Comparison of ENCODE assay signal across 21 cellular contexts in genomic region chr2:217621391-217621801, GRCh38.
A peak's percentile ranks its signal among the peaks of the same experiment; 100 is the strongest.
DNase-seq lines count a peak whose midpoint lies in the region; TF ChIP-seq lines count a peak whose summit lies in the region.
"Had no signal": no experiment of that assay in that cellular context is flagged by ENCODE, and none has a peak within 500 bp of the region (broad histone marks: within the 10 kb centered on the region; RNA-seq: fewer than 3 reads in every experiment).

No MANE protein-coding gene starts in this region.

- no CpG with 5 or more reads among the region's 2 CpGs for whole genome bisulfite sequencing in mesendoderm (ENCODE audit: extremely low coverage, insufficient coverage, low lambda C conversion rate)
- 74 to 77% methylated on average over 2 of the region's 2 CpGs for WGBS in sigmoid colon, 2 donors

- H3K4me3 Mint-ChIP-seq in Caco-2 (ENCODE audit: unreplicated experiment) = no peak overlapping the region
- H3K4me3 Mint-ChIP-seq in brain = no peak overlapping the region
- H3K4me3 Mint-ChIP-seq in Calu3 (ENCODE audit: low read depth, unreplicated experiment) = no peak overlapping the region
- H3K4me3 Mint-ChIP-seq: activated CD4-positive, alpha-beta memory T cell treated with anti-CD3 and anti-CD28 coated beads, Interleukin-2, amount 10 ng/mL, durations not matched to agents 7 days and 5 days; effector memory CD8-positive, alpha-beta T cell; naive B cell; T-cell had no signal

- H3K9me3 ChIP-seq in Caco-2 (no peaks in the 10 kb centered on the region), sigmoid colon (no peaks in the 10 kb centered on the region)
- H3K9me3 ChIP-seq: esophagus muscularis mucosa, SJSA1, upper lobe of left lung had no signal

- no peak overlapping the region for H3K4ac ChIP-seq in mesendoderm (ENCODE audit: low read depth, low read length)

- H3K9ac ChIP-seq in mesendoderm (ENCODE audit: low read length) = no peak overlapping the region

- H2BK15ac ChIP-seq in mesendoderm (replicated peaks; ENCODE audit: low read depth) = no peak overlapping the region

- TF ChIP-seq POLR2A in sigmoid colon (IDR thresholded peaks at IDR 0.05) = no peak
- TF ChIP-seq POLR2A in erythroblast (IDR thresholded peaks at IDR 0.05; ENCODE audit: low read length) = no peak

- no TSS peak for BruUV-seq in Caco-2 (replicated peaks; lab: Mats Ljungman, UMichigan)
- no TSS peak for BruUV-seq in Calu3 (replicated peaks; lab: Mats Ljungman, UMichigan)

- H3K4me1 Mint-ChIP-seq in Caco-2 (ENCODE audit: low read depth, unreplicated experiment) = peaks cover 16% of the 10 kb centered on the region
- peaks cover 87% of the 10 kb centered on the region for H3K4me1 Mint-ChIP-seq in brain
- no peaks in the 10 kb centered on the region for H3K4me1 Mint-ChIP-seq in Calu3 (ENCODE audit: low read depth, unreplicated experiment)
- H3K4me1 Mint-ChIP-seq: activated CD4-positive, alpha-beta memory T cell treated with anti-CD3 and anti-CD28 coated beads, Interleukin-2, amount 10 ng/mL, durations not matched to agents 7 days and 5 days; naive B cell; T-cell had no signal

- H3K27ac Mint-ChIP-seq in Caco-2 (ENCODE audit: unreplicated experiment) (peak overlapping the region; percentile 87), brain (peak overlapping the region in 3 of 5 experiments; percentile 4 to 98 (median 97)), Calu3 (ENCODE audit: unreplicated experiment) (no peak overlapping the region)
- H3K27ac Mint-ChIP-seq: activated CD4-positive, alpha-beta memory T cell treated with anti-CD3 and anti-CD28 coated beads, Interleukin-2, amount 10 ng/mL, durations not matched to agents 7 days and 5 days; effector memory CD8-positive, alpha-beta T cell; naive B cell; T-cell had no signal

- POLR2A ChIA-PET in Caco-2 (lab: Charles Lee) = no interaction called here

- no peak overlapping the region for H2BK120ac ChIP-seq in mesendoderm (ENCODE audit: low read depth, low read length)

- H3K56ac ChIP-seq in mesendoderm (ENCODE audit: low read length) = no peak overlapping the region

- no peak overlapping the region for H4K5ac ChIP-seq in mesendoderm (ENCODE audit: low read length)

- H3K79me1 ChIP-seq in mesendoderm (ENCODE audit: low read length) = no peaks in the 10 kb centered on the region

- H3K4me3 ChIP-seq in Caco-2 (ENCODE audit: low read depth, low read length) (no peak overlapping the region), mesendoderm (ENCODE audit: low read length) (no peak overlapping the region), sigmoid colon (no peak overlapping the region)
- H3K4me3 ChIP-seq: esophagus muscularis mucosa, SJSA1, upper lobe of left lung had no signal

- CTCF ChIA-PET in Caco-2 (lab: Charles Lee) (interaction anchor here (1.9 kb wide), 1 partner anchor 29 kb away, joined by 10 read pairs; no protein-coding TSS in a partner anchor), Calu3 (lab: Charles Lee) (no interaction called here)

- DNase-seq in Caco-2 = no peak
- DNase-seq in mesendoderm = no peak
- no peak for DNase-seq in sigmoid colon
- no peak for DNase-seq in erythroblast (lab: John Stamatoyannopoulos, UW)
- no peak for DNase-seq in Calu3
- no peak for DNase-seq in posterior cingulate gyrus
- DNase-seq in NCI-H1092 treated with DMSO at 0.1 percent for 48 hours (lab: John Stamatoyannopoulos, UW) = no peak
- DNase-seq: activated CD4-positive, alpha-beta memory T cell treated with anti-CD3 and anti-CD28 coated beads, Interleukin-2, amount 10 ng/mL, durations not matched to agents 7 days and 5 days; activated CD4-positive, CD25-positive, alpha-beta regulatory T cell treated with anti-CD3 and anti-CD28 coated beads, Interleukin-2, amount 50 U/mL, for 72 hours; activated gamma-delta T cell; effector memory CD8-positive, alpha-beta T cell; Kasumi-1; naive B cell; NCI-H1694; NCI-H524; T-cell; upper lobe of left lung had no signal

- H3K27ac ChIP-seq in mesendoderm (ENCODE audit: low read depth, low read length) (peak overlapping the region; percentile 71), sigmoid colon (peak overlapping the region in 3 of 4 donors; percentile 80 to 92 (median 81))
- H3K27ac ChIP-seq: SJSA1, upper lobe of left lung had no signal

- TF ChIP-seq CTCF in Caco-2 (IDR thresholded peaks at IDR 0.05; ENCODE audit: insufficient read depth in 1 of 2, low read depth in 1 of 2, low read length in 1 of 2, severe bottlenecking in 1 of 2, unreplicated experiment in 1 of 2) (no peak), brain (conservative IDR thresholded peaks at IDR 0.05) (no peak), sigmoid colon (IDR thresholded peaks at IDR 0.05) (no peak), Calu3 (IDR thresholded peaks at IDR 0.05; ENCODE audit: unreplicated experiment) (no peak)

- no peaks in the 10 kb centered on the region for H3K27me3 ChIP-seq in Caco-2 (replicated peaks; ENCODE audit: control insufficient read depth, insufficient read depth, low read length)
- H3K27me3 ChIP-seq in mesendoderm (ENCODE audit: insufficient read depth, low read length, poor library complexity) = no peaks in the 10 kb centered on the region
- H3K27me3 ChIP-seq in sigmoid colon = no peaks in the 10 kb centered on the region
- H3K27me3 ChIP-seq: esophagus muscularis mucosa, SJSA1, upper lobe of left lung had no signal

- H4K8ac ChIP-seq in mesendoderm (ENCODE audit: low read depth, low read length) = no peak overlapping the region

- no peak overlapping the region for H3K23ac ChIP-seq in mesendoderm (ENCODE audit: low read length)

- intact Hi-C loops in Caco-2 (cut with micrococcal nuclease; ENCODE audit: unreplicated experiment) = no loop called here
- intact Hi-C loops in sigmoid colon (cut with DNase I) = loop anchor here (5.0 kb wide), 1 partner anchor 374 kb away; no protein-coding TSS in a partner anchor
- intact Hi-C loops in Calu3 (cut with micrococcal nuclease; ENCODE audit: unreplicated experiment) = no loop called here
- intact Hi-C loops in posterior cingulate gyrus (cut with DNase I) = no loop called here

- H3K4me1 ChIP-seq in Caco-2 (peaks cover 18% of the 10 kb centered on the region), mesendoderm (ENCODE audit: control insufficient read depth, low read depth, low read length) (no peaks in the 10 kb centered on the region), sigmoid colon (peaks cover 0 to 79% (median 69%) of the 10 kb centered on the region in 4 donors)

- H3K18ac ChIP-seq in mesendoderm (ENCODE audit: low read length) = peak overlapping the region; percentile 52

- no peaks in the 10 kb centered on the region for H3K36me3 ChIP-seq in Caco-2 (ENCODE audit: control insufficient read depth, insufficient read depth, low read length)
- no peaks in the 10 kb centered on the region for H3K36me3 ChIP-seq in mesendoderm (ENCODE audit: control insufficient read depth, insufficient read depth, low read length)
- no peaks in the 10 kb centered on the region for H3K36me3 ChIP-seq in sigmoid colon
- H3K36me3 ChIP-seq: esophagus muscularis mucosa, SJSA1, upper lobe of left lung had no signal

- H3K9me3 Mint-ChIP-seq in Caco-2 (ENCODE audit: unreplicated experiment) (no peaks in the 10 kb centered on the region), brain (peaks cover 0 to 3% (median 0%) of the 10 kb centered on the region in 5 experiments), Calu3 (ENCODE audit: low read depth, unreplicated experiment) (no peaks in the 10 kb centered on the region)
- H3K9me3 Mint-ChIP-seq: activated CD4-positive, alpha-beta memory T cell treated with anti-CD3 and anti-CD28 coated beads, Interleukin-2, amount 10 ng/mL, durations not matched to agents 7 days and 5 days; effector memory CD8-positive, alpha-beta T cell; H9; T-cell had no signal

- H2AK5ac ChIP-seq in mesendoderm (ENCODE audit: low read length) = no peak overlapping the region

- no peaks in the 10 kb centered on the region for H3K27me3 Mint-ChIP-seq in Caco-2 (ENCODE audit: insufficient read depth, unreplicated experiment)
- H3K27me3 Mint-ChIP-seq in brain = peaks cover 6% of the 10 kb centered on the region
- H3K27me3 Mint-ChIP-seq in Calu3 (ENCODE audit: unreplicated experiment) = no peaks in the 10 kb centered on the region
- H3K27me3 Mint-ChIP-seq: activated CD4-positive, alpha-beta memory T cell treated with anti-CD3 and anti-CD28 coated beads, Interleukin-2, amount 10 ng/mL, durations not matched to agents 7 days and 5 days; T-cell had no signal

- no peak overlapping the region for H3K4me2 ChIP-seq in mesendoderm (ENCODE audit: low read length)

- H3K36me3 Mint-ChIP-seq in Caco-2 (ENCODE audit: insufficient read depth, unreplicated experiment) (no peaks in the 10 kb centered on the region), brain (no peaks in the 10 kb centered on the region), Calu3 (ENCODE audit: insufficient read depth, unreplicated experiment) (no peaks in the 10 kb centered on the region)
- H3K36me3 Mint-ChIP-seq: naive B cell, T-cell had no signal

- no peak overlapping the region for H2BK5ac ChIP-seq in mesendoderm (ENCODE audit: low read length)

- no peak for TF ChIP-seq EP300 in sigmoid colon (IDR thresholded peaks at IDR 0.05)

- H3K79me2 ChIP-seq in mesendoderm (ENCODE audit: control insufficient read depth, insufficient read depth, low read length) = no peaks in the 10 kb centered on the region
